In the genomic region with DNA sequence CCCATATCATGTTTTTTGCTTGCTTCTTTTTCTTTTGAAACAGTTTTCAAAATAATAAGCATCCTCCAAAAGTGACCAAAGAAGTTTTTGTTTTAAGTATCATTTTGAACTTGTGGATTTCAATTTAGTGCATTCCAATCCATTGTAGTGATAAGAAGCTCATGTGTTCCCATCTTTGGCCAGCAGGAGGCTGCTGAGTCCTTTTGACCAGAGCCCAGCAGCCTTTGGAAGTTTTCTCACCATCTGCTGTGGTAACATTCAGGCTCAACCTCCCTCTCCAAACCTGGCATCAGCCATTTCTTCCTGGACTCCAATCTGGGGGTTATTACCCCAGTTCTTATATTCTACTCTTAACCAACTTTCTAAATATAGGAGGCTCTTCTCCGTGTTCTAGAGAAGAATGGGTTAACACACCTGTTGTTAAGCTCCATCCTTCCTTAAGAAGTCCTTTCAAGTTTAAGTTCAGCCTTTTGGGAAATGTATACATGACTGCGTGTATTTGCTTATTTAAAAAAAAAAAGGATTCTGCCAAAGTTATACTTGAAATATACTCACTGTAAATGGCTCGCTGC, we compare ENCODE assay signal across 8 cellular contexts. TPM values are rescaled to one million over a fixed set of nuclear protein-coding genes. Genes with fewer than 3 reads are reported as not detected.
DNase-seq lines count a peak whose midpoint lies in the region; ATAC-seq and TF ChIP-seq lines count a peak whose summit lies in the region.

No MANE protein-coding gene starts in this region.

- no peaks in the 10 kb centered on the region for H4K20me1 ChIP-seq in osteoblast (ENCODE audit: insufficient read depth, low read length)

- H3K4me1 Mint-ChIP-seq in activated CD4-positive, alpha-beta memory T cell treated with anti-CD3 and anti-CD28 coated beads for 36 hours (ENCODE audit: low read depth), result no peaks in the 10 kb centered on the region

- no peak overlapping the region for H3K4me3 ChIP-seq in fibroblast of villous mesenchyme (ENCODE audit: low read depth, low read length)
- H3K4me3 ChIP-seq in osteoblast (ENCODE audit: insufficient read depth, low read length), result no peak overlapping the region

- no peak overlapping the region for H3K27ac Mint-ChIP-seq in activated CD4-positive, alpha-beta memory T cell treated with anti-CD3 and anti-CD28 coated beads for 36 hours

- TF ChIP-seq CTCF in GM12874 (IDR thresholded peaks at IDR 0.05; ENCODE audit: insufficient read depth, low read depth, low read length) (peak; percentile 75), fibroblast of villous mesenchyme (IDR thresholded peaks at IDR 0.05; ENCODE audit: insufficient read depth, low read depth, low read length) (peak; percentile 82), osteoblast (IDR thresholded peaks at IDR 0.05; ENCODE audit: extremely low read depth, low read depth, low read length) (peak; percentile 73)

- H3K9me3 ChIP-seq in osteoblast (ENCODE audit: low read depth, low read length), result no peaks in the 10 kb centered on the region

- no peak overlapping the region for H3K27ac ChIP-seq in osteoblast (ENCODE audit: low read depth, low read length)

- H3K4me3 Mint-ChIP-seq in activated CD4-positive, alpha-beta memory T cell treated with anti-CD3 and anti-CD28 coated beads for 36 hours, result no peak overlapping the region

- H3K36me3 ChIP-seq in osteoblast (ENCODE audit: insufficient read depth, low read length), result no peaks in the 10 kb centered on the region

- peaks cover 14% of the 10 kb centered on the region for H3K27me3 ChIP-seq in osteoblast (ENCODE audit: insufficient read depth, low read length)

- H3K36me3 Mint-ChIP-seq in activated CD4-positive, alpha-beta memory T cell treated with anti-CD3 and anti-CD28 coated beads for 36 hours, result no peaks in the 10 kb centered on the region

- no peak overlapping the region for H3K4me2 ChIP-seq in osteoblast (ENCODE audit: insufficient read depth, low read length)

- peak; percentile 86 for DNase-seq in AG08395 (ENCODE audit: low spot score)
- DNase-seq in NCI-H2196 (lab: John Stamatoyannopoulos, UW; ENCODE audit: unreplicated experiment), result peak; percentile 53
- peak; percentile 57 for DNase-seq in activated CD4-positive, alpha-beta memory T cell treated with anti-CD3 and anti-CD28 coated beads for 36 hours
- peak; percentile 65 for DNase-seq in fibroblast of villous mesenchyme (ENCODE audit: low read depth)
- DNase-seq in osteoblast (ENCODE audit: insufficient read length, low spot score, missing footprints), result peak; percentile 92
- DNase-seq in NCI-H1048 (lab: John Stamatoyannopoulos, UW), result no peak

- CTCF ChIA-PET in activated CD4-positive, alpha-beta memory T cell treated with anti-CD3 and anti-CD28 coated beads for 36 hours (lab: Charles Lee), result interaction anchor here (0.6 to 2.7 kb wide), 14 partner anchors 10 to 239 kb away, joined by 3 to 23 read pairs (median 6); no protein-coding TSS in a partner anchor

- H2AFZ ChIP-seq in osteoblast (ENCODE audit: low read length), result no peak overlapping the region

- ATAC-seq in HG02870 (IDR thresholded peaks at IDR 0.05; ENCODE audit: unreplicated experiment), result peak; percentile 89

- no peaks in the 10 kb centered on the region for H3K79me2 ChIP-seq in osteoblast (ENCODE audit: insufficient read depth, low read length)

- H3K9me3 Mint-ChIP-seq in activated CD4-positive, alpha-beta memory T cell treated with anti-CD3 and anti-CD28 coated beads for 36 hours, result no peaks in the 10 kb centered on the region

- peaks cover 12% of the 10 kb centered on the region for H3K27me3 Mint-ChIP-seq in activated CD4-positive, alpha-beta memory T cell treated with anti-CD3 and anti-CD28 coated beads for 36 hours

- no peaks in the 10 kb centered on the region for H3K4me1 ChIP-seq in osteoblast (ENCODE audit: insufficient read depth, low read length)

- POLR2A ChIA-PET in activated CD4-positive, alpha-beta memory T cell treated with anti-CD3 and anti-CD28 coated beads for 36 hours (lab: Charles Lee), result no interaction called here

- intact Hi-C loops in activated CD4-positive, alpha-beta memory T cell treated with anti-CD3 and anti-CD28 coated beads for 36 hours (cut with micrococcal nuclease), result no loop called here

RNA-seq across cellular contexts. Expression of gene MAL, which starts 39.0 kb away (rescaled TPM):
- 10 to 100 TPM; 63.5 to 63.6 TPM for total RNA-seq in activated CD4-positive, alpha-beta memory T cell treated with anti-CD3 and anti-CD28 coated beads for 36 hours
- total RNA-seq in fibroblast of villous mesenchyme (not detected in 2 replicates), osteoblast (not detected in 2 replicates)

Comparison
In these comparisons a context has a peak if more than half of its experiments do, and no peak if none do; other contexts are left out.
1. RNA of gene MAL, which starts 39.0 kb away (total RNA-seq): 63.5 to 63.6 TPM in activated CD4-positive, alpha-beta memory T cell treated with anti-CD3 and anti-CD28 coated beads for 36 hours; not detected in fibroblast of villous mesenchyme and not detected in osteoblast; every median in the first group is over 10 times any median in the second.
2. Peak in every context shown above with its lines, with median percentiles within 50 percentile points of each other: CTCF ChIP-seq.